Comparison of ENCODE assay signal across 32 cellular contexts in genomic region chrX:13258725-13259124, GRCh38.
"Had no signal": no experiment of that assay in that cellular context is flagged by ENCODE, and none has a peak within 500 bp of the region (broad histone marks: within the 10 kb centered on the region; RNA-seq: fewer than 3 reads in every experiment).

No MANE protein-coding gene starts in this region.

- H3K9me3 Mint-ChIP-seq: activated B cell treated with CpG ODN at 0.5 μM for 24 hours; activated T-cell treated with anti-CD3 and anti-CD28 coated beads, Interleukin-2, amount 50 U/mL, for 4 hours; activated T-helper 17 cell treated with anti-CD3 and anti-CD28 coated beads, Interleukin-2, amount 50 U/mL, for 72 hours; effector memory CD8-positive, alpha-beta T cell had no signal

- DNase-seq: activated B cell treated with CpG ODN at 0.5 μM for 24 hours; activated CD4-positive, alpha-beta T cell treated with anti-CD3 and anti-CD28 coated beads for 48 hours; activated CD4-positive, alpha-beta T cell treated with anti-CD3 and anti-CD28 coated beads, Interleukin-2, amount 50 U/mL, for 1 hour; activated CD4-positive, alpha-beta T cell treated with anti-CD3 and anti-CD28 coated beads, Interleukin-2, amount 50 U/mL, for 48 hours; activated CD8-positive, alpha-beta memory T cell treated with anti-CD3 and anti-CD28 coated beads for 24 hours; activated CD8-positive, alpha-beta T cell treated with anti-CD3 and anti-CD28 coated beads for 36 hours; activated effector memory CD4-positive, alpha-beta T cell treated with Interleukin-2 at 50 U/mL for 16 hours; activated gamma-delta T cell treated with Interleukin-2 at 50 U/mL for 16 hours; activated naive CD4-positive, alpha-beta T cell treated with anti-CD3 and anti-CD28 coated beads, Interleukin-2, amount 50 U/mL, for 16 hours; activated naive CD4-positive, alpha-beta T cell treated with Interleukin-2 at 50 U/mL for 16 hours; activated T-cell treated with anti-CD3 and anti-CD28 coated beads, Interleukin-2, amount 50 U/mL, for 4 hours; amniotic stem cell; anterior cingulate cortex; body of pancreas; caudate nucleus; cortex of kidney; dermis blood vessel endothelial cell; effector CD4-positive, alpha-beta T cell; effector memory CD8-positive, alpha-beta T cell; erythroblast; foreskin keratinocyte; gastrocnemius medialis; glutamatergic neuron; heart left ventricle; T1000; WERI-Rb-1 had no signal

- H3K9me3 ChIP-seq: body of pancreas, esophagus muscularis mucosa, gastrocnemius medialis, heart left ventricle had no signal

- H3K36me3 ChIP-seq: esophagus muscularis mucosa, gastrocnemius medialis, heart left ventricle, WERI-Rb-1 had no signal

- H3K27ac Mint-ChIP-seq: activated B cell treated with CpG ODN at 0.5 μM for 24 hours; activated CD8-positive, alpha-beta T cell treated with anti-CD3 and anti-CD28 coated beads for 36 hours; activated naive CD8-positive, alpha-beta T cell; activated T-helper 17 cell treated with anti-CD3 and anti-CD28 coated beads, Interleukin-2, amount 50 U/mL, for 72 hours; effector memory CD8-positive, alpha-beta T cell; T-helper 1 cell treated with Interleukin-12 subunit alpha and Interleukin-12 subunit beta and Interleukin-4 antibody, amounts not matched to agents 30 μg/mL and 1 μg/mL, for 36 hours had no signal

- H3K27me3 ChIP-seq: body of pancreas, esophagus muscularis mucosa, foreskin keratinocyte, gastrocnemius medialis had no signal

- ATAC-seq: activated CD4-positive, CD25-positive, alpha-beta regulatory T cell treated with anti-CD3 and anti-CD28 coated beads, Interleukin-2, amount 50 U/mL, for 24 hours; activated CD8-positive, alpha-beta T cell treated with anti-CD3 and anti-CD28 coated beads for 36 hours; activated T-cell treated with anti-CD3 and anti-CD28 coated beads, Interleukin-2, amount 50 U/mL, for 4 hours; activated T-helper 17 cell treated with anti-CD3 and anti-CD28 coated beads, Interleukin-2, amount 50 U/mL, for 72 hours; body of pancreas; effector memory CD8-positive, alpha-beta T cell; foreskin keratinocyte; gastrocnemius medialis; heart left ventricle had no signal

- H3K4me3 Mint-ChIP-seq: activated B cell treated with CpG ODN at 0.5 μM for 24 hours; activated CD8-positive, alpha-beta T cell treated with anti-CD3 and anti-CD28 coated beads for 36 hours; activated naive CD8-positive, alpha-beta T cell; activated T-cell treated with anti-CD3 and anti-CD28 coated beads, Interleukin-2, amount 50 U/mL, for 4 hours; activated T-helper 17 cell treated with anti-CD3 and anti-CD28 coated beads, Interleukin-2, amount 50 U/mL, for 72 hours; effector memory CD8-positive, alpha-beta T cell; T-helper 1 cell treated with Interleukin-12 subunit alpha and Interleukin-12 subunit beta and Interleukin-4 antibody, amounts not matched to agents 30 μg/mL and 1 μg/mL, for 36 hours had no signal

- H3K36me3 Mint-ChIP-seq: activated naive CD8-positive, alpha-beta T cell had no signal

- H3K27me3 Mint-ChIP-seq: activated B cell treated with CpG ODN at 0.5 μM for 24 hours; activated CD8-positive, alpha-beta T cell treated with anti-CD3 and anti-CD28 coated beads for 36 hours; activated naive CD8-positive, alpha-beta T cell; activated T-helper 17 cell treated with anti-CD3 and anti-CD28 coated beads, Interleukin-2, amount 50 U/mL, for 72 hours; effector memory CD8-positive, alpha-beta T cell had no signal

- H3K27ac ChIP-seq: body of pancreas, esophagus muscularis mucosa, foreskin keratinocyte, gastrocnemius medialis, heart left ventricle, WERI-Rb-1 had no signal

- H3K4me3 ChIP-seq: body of pancreas, esophagus muscularis mucosa, gastrocnemius medialis, heart left ventricle had no signal

- FAIRE-seq: colon had no signal

- H3K4me1 ChIP-seq: esophagus muscularis mucosa, gastrocnemius medialis had no signal
